ENCODE assay signal across 32 cellular contexts in the genomic region with DNA sequence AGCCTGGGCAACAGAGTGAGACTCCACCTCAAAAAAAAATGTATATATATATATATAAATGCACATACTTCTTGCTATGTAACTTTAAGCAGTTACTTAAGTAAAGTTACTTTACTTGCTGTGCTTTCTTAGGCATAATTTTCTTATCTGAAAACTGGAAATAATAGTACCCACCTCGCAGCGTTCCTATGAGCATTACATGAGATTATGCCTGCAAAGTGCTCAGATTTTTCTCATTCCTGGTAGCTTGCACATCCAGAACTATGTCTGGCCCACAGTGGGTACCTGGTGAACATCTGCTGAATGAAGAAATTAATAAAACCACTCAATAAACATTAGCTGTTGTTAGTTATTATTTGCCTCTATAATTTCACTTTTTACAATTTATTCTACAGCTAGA. TPM values are rescaled to one million over a fixed set of nuclear protein-coding genes. Genes with fewer than 3 reads are reported as not detected.
"Had no signal": no experiment of that assay in that cellular context is flagged by ENCODE, and none has a peak within 500 bp of the region (broad histone marks: within the 10 kb centered on the region; RNA-seq: fewer than 3 reads in every experiment).

No MANE protein-coding gene starts in this region.

- H3K27ac ChIP-seq: adrenal gland, ascending aorta, body of pancreas, brain microvascular endothelial cell, breast epithelium, cardiac muscle cell had no signal

- H3K36me3 ChIP-seq: adrenal gland, ascending aorta, brain microvascular endothelial cell, breast epithelium, cardiac muscle cell had no signal

- H3K9me3 ChIP-seq: adrenal gland, ascending aorta, body of pancreas, breast epithelium had no signal

- H3K27me3 ChIP-seq: ascending aorta had no signal

- ATAC-seq: activated naive CD4-positive, alpha-beta T cell treated with anti-CD3 and anti-CD28 coated beads, Interleukin-2, amount 50 U/mL, for 72 hours; activated naive CD8-positive, alpha-beta T cell treated with anti-CD3 and anti-CD28 coated beads, Interleukin-2, amount 50 U/mL, for 24 hours; activated T-cell treated with anti-CD3 and anti-CD28 coated beads, Interleukin-2, amount 50 U/mL, for 4 hours; activated T-cell treated with anti-CD3 and anti-CD28 coated beads, Interleukin-2, amount 50 U/mL, for 72 hours; activated T-helper 17 cell treated with anti-CD3 and anti-CD28 coated beads, Interleukin-2, amount 50 U/mL, for 72 hours; body of pancreas had no signal

- DNase-seq: activated effector memory CD4-positive, alpha-beta T cell treated with anti-CD3 and anti-CD28 coated beads, Interleukin-2, amount 50 U/mL, for 16 hours; activated effector memory CD4-positive, alpha-beta T cell treated with Interleukin-2 at 50 U/mL for 16 hours; activated gamma-delta T cell; activated gamma-delta T cell treated with Interleukin-2 at 50 U/mL for 16 hours; activated naive CD4-positive, alpha-beta T cell; activated naive CD4-positive, alpha-beta T cell treated with anti-CD3 and anti-CD28 coated beads for 36 hours; activated naive CD4-positive, alpha-beta T cell treated with anti-CD3 and anti-CD28 coated beads, Interleukin-2, amount 10 ng/mL, durations not matched to agents 7 days and 5 days; activated naive CD4-positive, alpha-beta T cell treated with anti-CD3 and anti-CD28 coated beads, Interleukin-2, amount 50 U/mL, for 16 hours; activated naive CD4-positive, alpha-beta T cell treated with Interleukin-2 at 50 U/mL for 16 hours; activated naive CD8-positive, alpha-beta T cell treated with anti-CD3 and anti-CD28 coated beads for 36 hours; activated naive CD8-positive, alpha-beta T cell treated with anti-CD3 and anti-CD28 coated beads, Interleukin-2, amount 10 ng/mL, durations not matched to agents 7 days and 5 days; activated naive CD8-positive, alpha-beta T cell treated with anti-CD3 and anti-CD28 coated beads, Interleukin-2, amount 50 U/mL, for 24 hours; activated T-cell treated with anti-CD3 and anti-CD28 coated beads, Interleukin-2, amount 50 U/mL, for 1 hour; activated T-cell treated with anti-CD3 and anti-CD28 coated beads, Interleukin-2, amount 50 U/mL, for 24 hours; activated T-cell treated with anti-CD3 and anti-CD28 coated beads, Interleukin-2, amount 50 U/mL, for 4 hours; activated T-cell treated with anti-CD3 and anti-CD28 coated beads, Interleukin-2, amount 50 U/mL, for 48 hours; activated T-cell treated with anti-CD3 and anti-CD28 coated beads, Interleukin-2, amount 50 U/mL, for 72 hours; adrenal gland; amniotic stem cell; amygdala; anterior cingulate cortex; body of pancreas; brain microvascular endothelial cell; caudate nucleus; central memory CD4-positive, alpha-beta T cell; cerebellar nuclear complex had no signal

- H3K4me3 ChIP-seq: adrenal gland, ascending aorta, body of pancreas, breast epithelium, cardiac muscle cell had no signal

RNA-seq across cellular contexts. Expression of a gene that starts 59.9 kb away (rescaled TPM):
- polyA plus RNA-seq: aorta, cardiac muscle cell had no signal
